ENCODE assay signal across 1 cellular context in genomic region chr11:86955674-86956522, GRCh38.
TF ChIP-seq lines count a peak whose summit lies in the region.

No MANE protein-coding gene starts in this region.

TF ChIP-seq in HEK293, 187 proteins besides CTCF, POLR2A, EP300 and RAD21 (continued from another document and continues in another):
- TF ChIP-seq SP2 (tag by site-specific recombination; IDR thresholded peaks at IDR 0.05) (peak; percentile 70), ZNF558 (tag by site-specific recombination; IDR thresholded peaks at IDR 0.05) (no peak), SCRT1 (tag by site-specific recombination; IDR thresholded peaks at IDR 0.05; ENCODE audit: borderline replicate concordance) (no peak), IKZF3 (tag by site-specific recombination; IDR thresholded peaks at IDR 0.05) (no peak), ZNF580 (tag by site-specific recombination; IDR thresholded peaks at IDR 0.05) (no peak), ZNF280C (tag by site-specific recombination; IDR thresholded peaks at IDR 0.05) (no peak), TSHZ1 (tag by site-specific recombination; IDR thresholded peaks at IDR 0.05; ENCODE audit: borderline replicate concordance) (no peak), ZNF670 (tag by site-specific recombination; IDR thresholded peaks at IDR 0.05; ENCODE audit: low read depth) (no peak), ZNF133 (tag by site-specific recombination; IDR thresholded peaks at IDR 0.05) (no peak), ZNF174 (tag by site-specific recombination; IDR thresholded peaks at IDR 0.05) (no peak), ZNF214 (tag by site-specific recombination; IDR thresholded peaks at IDR 0.05; ENCODE audit: borderline replicate concordance) (no peak), ZNF394 (tag by site-specific recombination; IDR thresholded peaks at IDR 0.05; ENCODE audit: borderline replicate concordance) (no peak), ZNF571 (tag by site-specific recombination; IDR thresholded peaks at IDR 0.05) (no peak), PRDM1 (tag by site-specific recombination; IDR thresholded peaks at IDR 0.05) (no peak), GFI1B (tag by site-specific recombination; IDR thresholded peaks at IDR 0.05) (no peak), ZXDB (tag by site-specific recombination; IDR thresholded peaks at IDR 0.05) (peak; percentile 36; the same call in 1 of the 2 replicates), OVOL3 (tag by site-specific recombination; IDR thresholded peaks at IDR 0.05) (no peak), ZNF155 (tag by site-specific recombination; IDR thresholded peaks at IDR 0.05) (no peak), ZNF704 (tag by site-specific recombination; IDR thresholded peaks at IDR 0.05) (no peak), TRIM28 (IDR thresholded peaks at IDR 0.05; ENCODE audit: borderline replicate concordance, low read length) (no peak), ZNF561 (tag by site-specific recombination; IDR thresholded peaks at IDR 0.05; ENCODE audit: borderline replicate concordance) (no peak), ZNF701 (tag by site-specific recombination; IDR thresholded peaks at IDR 0.05) (no peak), SCRT2 (tag by site-specific recombination; IDR thresholded peaks at IDR 0.05) (no peak), REST (tag by site-specific recombination; IDR thresholded peaks at IDR 0.05) (no peak; the same call in 1 of the 2 replicates), ZNF639 (tag by site-specific recombination; IDR thresholded peaks at IDR 0.05) (no peak), ZNF16 (tag by site-specific recombination; IDR thresholded peaks at IDR 0.05; ENCODE audit: low read depth) (no peak), SP3 (tag by site-specific recombination; IDR thresholded peaks at IDR 0.05) (peak; percentile 64), MZF1 (tag by site-specific recombination; IDR thresholded peaks at IDR 0.05; ENCODE audit: borderline replicate concordance) (peak; percentile 95), KLF10 (tag by site-specific recombination; IDR thresholded peaks at IDR 0.05) (0 out of 2 replicates have a peak, but pooled peaks have one; percentile 52), ZBTB10 (tag by site-specific recombination; IDR thresholded peaks at IDR 0.05) (peak; percentile 64; the same call in 1 of the 2 replicates), ZNF324 (tag by site-specific recombination; IDR thresholded peaks at IDR 0.05) (peak; percentile 36; the same call in 1 of the 2 replicates), ZNF10 (tag by site-specific recombination; IDR thresholded peaks at IDR 0.05) (0 out of 2 replicates have a peak, but pooled peaks have one; percentile 44), HOXC10 (CRISPR knock-in tag; IDR thresholded peaks at IDR 0.05) (no peak), KLF9 (tag by site-specific recombination; IDR thresholded peaks at IDR 0.05; ENCODE audit: low read depth) (peak; percentile 83), YY2 (tag by site-specific recombination; IDR thresholded peaks at IDR 0.05) (no peak), ZBTB17 (tag by site-specific recombination; IDR thresholded peaks at IDR 0.05) (peak; percentile 63), ZNF501 (tag by site-specific recombination; IDR thresholded peaks at IDR 0.05) (peak; percentile 30; the same call in 1 of the 2 replicates), ZNF555 (tag by site-specific recombination; conservative IDR thresholded peaks at IDR 0.05) (no peak), ZBTB7A (tag by site-specific recombination; IDR thresholded peaks at IDR 0.05; ENCODE audit: low read depth) (no peak), ZNF311 (tag by site-specific recombination; IDR thresholded peaks at IDR 0.05; ENCODE audit: borderline replicate concordance) (no peak)
- TF ChIP-seq, protein P1, sequence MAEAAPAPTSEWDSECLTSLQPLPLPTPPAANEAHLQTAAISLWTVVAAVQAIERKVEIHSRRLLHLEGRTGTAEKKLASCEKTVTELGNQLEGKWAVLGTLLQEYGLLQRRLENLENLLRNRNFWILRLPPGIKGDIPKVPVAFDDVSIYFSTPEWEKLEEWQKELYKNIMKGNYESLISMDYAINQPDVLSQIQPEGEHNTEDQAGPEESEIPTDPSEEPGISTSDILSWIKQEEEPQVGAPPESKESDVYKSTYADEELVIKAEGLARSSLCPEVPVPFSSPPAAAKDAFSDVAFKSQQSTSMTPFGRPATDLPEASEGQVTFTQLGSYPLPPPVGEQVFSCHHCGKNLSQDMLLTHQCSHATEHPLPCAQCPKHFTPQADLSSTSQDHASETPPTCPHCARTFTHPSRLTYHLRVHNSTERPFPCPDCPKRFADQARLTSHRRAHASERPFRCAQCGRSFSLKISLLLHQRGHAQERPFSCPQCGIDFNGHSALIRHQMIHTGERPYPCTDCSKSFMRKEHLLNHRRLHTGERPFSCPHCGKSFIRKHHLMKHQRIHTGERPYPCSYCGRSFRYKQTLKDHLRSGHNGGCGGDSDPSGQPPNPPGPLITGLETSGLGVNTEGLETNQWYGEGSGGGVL (tag by site-specific recombination; IDR thresholded peaks at IDR 0.05) = no peak
- TF ChIP-seq, protein P2, sequence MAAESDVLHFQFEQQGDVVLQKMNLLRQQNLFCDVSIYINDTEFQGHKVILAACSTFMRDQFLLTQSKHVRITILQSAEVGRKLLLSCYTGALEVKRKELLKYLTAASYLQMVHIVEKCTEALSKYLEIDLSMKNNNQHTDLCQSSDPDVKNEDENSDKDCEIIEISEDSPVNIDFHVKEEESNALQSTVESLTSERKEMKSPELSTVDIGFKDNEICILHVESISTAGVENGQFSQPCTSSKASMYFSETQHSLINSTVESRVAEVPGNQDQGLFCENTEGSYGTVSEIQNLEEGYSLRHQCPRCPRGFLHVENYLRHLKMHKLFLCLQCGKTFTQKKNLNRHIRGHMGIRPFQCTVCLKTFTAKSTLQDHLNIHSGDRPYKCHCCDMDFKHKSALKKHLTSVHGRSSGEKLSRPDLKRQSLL (tag by site-specific recombination; IDR thresholded peaks at IDR 0.05) = no peak
- TF ChIP-seq, protein P3, sequence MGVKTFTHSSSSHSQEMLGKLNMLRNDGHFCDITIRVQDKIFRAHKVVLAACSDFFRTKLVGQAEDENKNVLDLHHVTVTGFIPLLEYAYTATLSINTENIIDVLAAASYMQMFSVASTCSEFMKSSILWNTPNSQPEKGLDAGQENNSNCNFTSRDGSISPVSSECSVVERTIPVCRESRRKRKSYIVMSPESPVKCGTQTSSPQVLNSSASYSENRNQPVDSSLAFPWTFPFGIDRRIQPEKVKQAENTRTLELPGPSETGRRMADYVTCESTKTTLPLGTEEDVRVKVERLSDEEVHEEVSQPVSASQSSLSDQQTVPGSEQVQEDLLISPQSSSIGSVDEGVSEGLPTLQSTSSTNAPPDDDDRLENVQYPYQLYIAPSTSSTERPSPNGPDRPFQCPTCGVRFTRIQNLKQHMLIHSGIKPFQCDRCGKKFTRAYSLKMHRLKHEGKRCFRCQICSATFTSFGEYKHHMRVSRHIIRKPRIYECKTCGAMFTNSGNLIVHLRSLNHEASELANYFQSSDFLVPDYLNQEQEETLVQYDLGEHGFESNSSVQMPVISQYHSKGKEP (tag by site-specific recombination; IDR thresholded peaks at IDR 0.05) = no peak
